7 cellular contexts compared by ENCODE assay signal in genomic region chr7:102363549-102364393, GRCh38.
DNase-seq lines count a peak whose midpoint lies in the region; ATAC-seq, FAIRE-seq and TF ChIP-seq lines count a peak whose summit lies in the region.

No MANE protein-coding gene starts in this region.

- peak; percentile 63 for FAIRE-seq in GM18507 (lab: Jason Lieb, UNC)

- peak; percentile 98 for ATAC-seq in HG02973 (IDR thresholded peaks at IDR 0.05; ENCODE audit: unreplicated experiment)

- peak; percentile 3 for TF ChIP-seq CTCF in retinal pigment epithelial cell (conservative IDR thresholded peaks at IDR 0.05; ENCODE audit: low read depth, low read length)

- peak overlapping the region; percentile 60 for H3K4me3 ChIP-seq in retinal pigment epithelial cell (ENCODE audit: low read length)

- DNase-seq in GM18507 (ENCODE audit: extremely low spot score, insufficient read length, low read depth) = peak; percentile 65
- peak; percentile 97 to 99 for DNase-seq in NCI-H1930 (lab: John Stamatoyannopoulos, UW)
- peak; percentile 93 for DNase-seq in T-helper 22 cell (ENCODE audit: low read depth)
- peak; percentile 98 for DNase-seq in astrocyte of the hippocampus (ENCODE audit: low read depth, low spot score)
- DNase-seq in hypothalamus (lab: John Stamatoyannopoulos, UW) = peak; percentile 27 to 98 (median 93)
- DNase-seq in retinal pigment epithelial cell (ENCODE audit: low read depth) = peak; percentile 96

Comparison
In these comparisons a context has a peak if more than half of its experiments do, and no peak if none do; other contexts are left out.
1. Peak in every context shown above with its lines: DNase-seq, ATAC-seq and H3K4me3 ChIP-seq.